In the genomic region with DNA sequence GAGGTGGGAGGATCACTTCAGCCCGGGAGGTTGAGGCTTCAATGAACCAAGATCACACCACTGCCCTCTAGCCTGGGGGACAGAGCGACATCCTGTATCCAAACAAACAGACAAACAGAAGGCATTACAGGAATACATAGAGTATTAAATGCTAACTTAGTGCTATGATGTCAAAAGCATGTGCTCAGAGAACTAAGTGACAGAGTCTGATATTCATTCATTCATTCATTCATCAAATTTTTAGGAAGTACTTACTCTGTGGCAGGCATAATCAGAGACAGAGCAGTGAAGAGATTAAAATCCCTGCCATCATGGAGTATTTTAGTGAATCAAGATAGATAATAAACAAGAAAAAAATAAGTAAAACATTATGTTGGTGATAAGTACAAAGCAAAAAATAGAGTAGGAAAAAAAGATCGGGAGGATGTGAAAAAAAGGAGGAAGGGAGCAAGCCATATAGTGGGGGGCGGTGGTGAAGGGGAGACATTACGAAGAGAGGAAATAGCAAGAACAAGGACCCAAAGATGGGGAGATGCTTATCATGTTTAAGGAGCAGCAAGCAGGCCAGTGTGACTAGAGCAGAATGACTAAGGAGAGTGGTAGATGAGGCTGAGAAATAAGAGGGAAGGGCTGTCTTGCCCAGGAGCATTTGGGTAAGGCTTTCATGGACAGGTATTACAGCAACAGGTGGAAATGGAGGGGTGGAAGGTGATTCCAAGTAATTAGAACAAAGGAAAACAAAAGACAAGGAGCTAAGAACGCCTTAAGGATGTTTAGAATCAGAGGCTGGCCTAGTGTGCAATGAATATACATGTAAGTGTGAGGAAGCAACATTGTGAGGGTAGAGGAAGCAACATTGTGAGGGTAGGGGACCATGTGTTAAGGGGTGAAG, we compare ENCODE assay signal across 10 cellular contexts. TPM values are rescaled to one million over a fixed set of nuclear protein-coding genes. Genes with fewer than 3 reads are reported as not detected.
DNase-seq lines count a peak whose midpoint lies in the region; ATAC-seq, FAIRE-seq and TF ChIP-seq lines count a peak whose summit lies in the region.
"Had no signal": no experiment of that assay in that cellular context is flagged by ENCODE, and none has a peak within 500 bp of the region (broad histone marks: within the 10 kb centered on the region; RNA-seq: fewer than 3 reads in every experiment).

No MANE protein-coding gene starts in this region.

- 0 out of 2 replicates have a peak, but pooled peaks cover 7% of the 10 kb centered on the region for H4K20me1 ChIP-seq in K562 (replicated peaks; ENCODE audit: control insufficient read depth, insufficient read depth, low read length)

- intact Hi-C loops in A673 (cut with micrococcal nuclease; ENCODE audit: unreplicated experiment): loop anchor here (5.0 kb wide), 4 partner anchors 187 to 662 kb away; no protein-coding TSS in a partner anchor
- intact Hi-C loops in K562 (cut with micrococcal nuclease): loop anchor here (5.0 to 10.0 kb wide), 3 partner anchors 132 to 665 kb away; partner anchors contain the start of genes CDKL1 and VCPKMT

- DNase-seq in A673 (ENCODE audit: low spot score): no peak
- peak in 2 of 4 experiments; percentile 16 to 51 for DNase-seq in K562 (ENCODE audit: extremely low read depth in 1 of 4, low spot score in 3 of 4)
- DNase-seq in memory B cell (ENCODE audit: low spot score in 2 of 2): no peak
- DNase-seq in NCI-H1105 (lab: John Stamatoyannopoulos, UW): no peak
- no peak for DNase-seq in effector memory CD4-positive, alpha-beta T cell
- no peak for DNase-seq in RPMI8226
- no peak for DNase-seq in pons (ENCODE audit: low spot score)
- DNase-seq: anterior cingulate cortex, DMS79 treated with DMSO at 0.1 percent for 48 hours had no signal

- 30% methylated on average over 6 of the region's 6 CpGs for WGBS in K562 (ENCODE audit: insufficient coverage, low coverage, missing lambda C conversion rate)

- no peak for TF ChIP-seq EP300 in K562 (IDR thresholded peaks at IDR 0.05; ENCODE audit: low read length)

- peaks cover 42% of the 10 kb centered on the region for H3K4me1 Mint-ChIP-seq in memory B cell

- no peak for TF ChIP-seq CTCF in A673 (conservative IDR thresholded peaks at IDR 0.05; ENCODE audit: low read depth, low read length)
- TF ChIP-seq CTCF in K562 (IDR thresholded peaks at IDR 0.05 in 2 of 3, conservative IDR thresholded peaks at IDR 0.05 in 1 of 3; ENCODE audit: insufficient read depth in 2 of 3, low read depth in 1 of 3, low read length in 3 of 3): no peak

- H3K4me2 ChIP-seq in K562 (ENCODE audit: insufficient read depth, low read length): peak overlapping the region; percentile 74

- H3K9me3 ChIP-seq in A673 (ENCODE audit: low read depth, low read length, poor library complexity, severe bottlenecking) (no peaks in the 10 kb centered on the region), HUES48 (ENCODE audit: control insufficient read depth, insufficient read depth, low read length) (no peaks in the 10 kb centered on the region), K562 (replicated peaks; ENCODE audit: control insufficient read depth, insufficient read depth, low read depth, low read length) (no peaks in the 10 kb centered on the region)
- no peaks in the 10 kb centered on the region for H3K9me3 ChIP-seq in effector memory CD4-positive, alpha-beta T cell (ENCODE audit: control insufficient read depth, low read length)

- H3K79me2 ChIP-seq in K562 (ENCODE audit: control insufficient read depth, insufficient read depth, low read length): peaks cover 75% of the 10 kb centered on the region

- ATAC-seq in K562 (peak; percentile 16; the same call in 1 of the 3 replicates), memory B cell (ENCODE audit: low read depth) (no peak)

- H2AFZ ChIP-seq in K562 (ENCODE audit: low read depth, low read length): no peak overlapping the region

- H3K27ac Mint-ChIP-seq in memory B cell: no peak overlapping the region

- in situ Hi-C loops in K562 (cut with MboI): loop anchor here (10.0 to 25.0 kb wide), 2 partner anchors 205 to 667 kb away; partner anchors contain the start of gene NEMF

- H3K9ac ChIP-seq in HUES48 (ENCODE audit: low read depth, low read length) (no peak overlapping the region), K562 (ENCODE audit: insufficient read depth in 1 of 2, low read depth in 2 of 2, low read length in 2 of 2) (peak overlapping the region in 1 of 2 experiments; percentile 73; a peak in 1 of 4 replicates)

- no peak for FAIRE-seq in K562 (lab: Jason Lieb, UNC)

- no peaks in the 10 kb centered on the region for H3K27me3 ChIP-seq in A673 (replicated peaks; ENCODE audit: insufficient read depth, low read depth, low read length, poor library complexity)
- no peaks in the 10 kb centered on the region for H3K27me3 ChIP-seq in HUES48 (ENCODE audit: control insufficient read depth, insufficient read depth, low read length)
- no peaks in the 10 kb centered on the region for H3K27me3 ChIP-seq in K562 (ENCODE audit: control insufficient read depth in 2 of 2, insufficient read depth in 2 of 2, low read length in 2 of 2)
- H3K27me3 ChIP-seq in effector memory CD4-positive, alpha-beta T cell (replicated peaks; ENCODE audit: control insufficient read depth, insufficient read depth, low read length, poor library complexity, severe bottlenecking): no peaks in the 10 kb centered on the region

- H3K4me3 Mint-ChIP-seq in memory B cell: peak overlapping the region; percentile 6

- peaks cover 4% of the 10 kb centered on the region for H3K36me3 Mint-ChIP-seq in memory B cell

- POLR2A ChIA-PET in A673 (lab: Charles Lee; ENCODE audit: low non-redundant PET) (no interaction called here), K562 (lab: Yijun Ruan, JAX) (interaction anchor here (0.6 to 0.9 kb wide), 2 partner anchors 15 to 992 kb away, joined by 3 read pairs; no protein-coding TSS in a partner anchor)

- no peaks in the 10 kb centered on the region for H3K9me1 ChIP-seq in K562 (ENCODE audit: control insufficient read depth, insufficient read depth, low read length)

- no peak overlapping the region for H3K27ac ChIP-seq in A673 (ENCODE audit: low read depth, low read length, poor library complexity, severe bottlenecking)
- no peak overlapping the region for H3K27ac ChIP-seq in HUES48 (ENCODE audit: low read depth, low read length)
- H3K27ac ChIP-seq in K562 (ENCODE audit: extremely low read depth, low read depth, low read length): peak overlapping the region; percentile 51; the same call in 1 of the 3 replicates
- no peak overlapping the region for H3K27ac ChIP-seq in effector memory CD4-positive, alpha-beta T cell (ENCODE audit: insufficient read depth, low read length, poor library complexity, severe bottlenecking)

- H3K36me3 ChIP-seq in A673 (ENCODE audit: insufficient read depth, low read length, poor library complexity, severe bottlenecking) (no peaks in the 10 kb centered on the region), HUES48 (ENCODE audit: control insufficient read depth, insufficient read depth, low read length) (peaks cover 4% of the 10 kb centered on the region; the same call in 1 of the 2 replicates), K562 (ENCODE audit: control insufficient read depth, insufficient read depth, low read length) (peaks cover 16% of the 10 kb centered on the region; the same call in 2 of the 3 replicates)
- no peaks in the 10 kb centered on the region for H3K36me3 ChIP-seq in effector memory CD4-positive, alpha-beta T cell (ENCODE audit: control insufficient read depth, insufficient read depth, low read length)

- H3K4me1 ChIP-seq in A673 (ENCODE audit: insufficient read depth, low read length, poor library complexity, severe bottlenecking) (peaks cover 18% of the 10 kb centered on the region), HUES48 (ENCODE audit: control insufficient read depth, insufficient read depth, low read length) (peaks cover 38% of the 10 kb centered on the region), K562 (replicated peaks in 1 of 2; ENCODE audit: control insufficient read depth in 2 of 2, insufficient read depth in 2 of 2, low read length in 2 of 2) (peaks cover 12 to 16% of the 10 kb centered on the region in 2 experiments; a peak in 4 of 5 replicates)
- H3K4me1 ChIP-seq in effector memory CD4-positive, alpha-beta T cell (ENCODE audit: control insufficient read depth, insufficient read depth, low read length, poor library complexity, severe bottlenecking): peaks cover 7% of the 10 kb centered on the region

- no peaks in the 10 kb centered on the region for H3K9me3 Mint-ChIP-seq in memory B cell

- H3K4me3 ChIP-seq in A673 (ENCODE audit: low read depth, low read length, poor library complexity, severe bottlenecking): peak overlapping the region; percentile 91
- peak overlapping the region; percentile 93 for H3K4me3 ChIP-seq in HUES48 (ENCODE audit: low read depth, low read length)
- no peak overlapping the region for H3K4me3 ChIP-seq in K562
- H3K4me3 ChIP-seq in effector memory CD4-positive, alpha-beta T cell (ENCODE audit: insufficient read depth, low read depth, low read length, poor library complexity, severe bottlenecking): no peak overlapping the region

- no TSS peak for BruUV-seq in A673 (replicated peaks; lab: Mats Ljungman, UMichigan)
- no TSS peak for BruUV-seq in K562 (replicated peaks; lab: Mats Ljungman, UMichigan)

- CTCF ChIA-PET in A673 (lab: Charles Lee) (interaction anchor here (1.4 kb wide), 1 partner anchor 187 kb away, joined by 3 read pairs; no protein-coding TSS in a partner anchor), K562 (lab: Yijun Ruan, JAX; ENCODE audit: low intra/inter-chr PET ratio) (no interaction called here)

- H3K27me3 Mint-ChIP-seq in memory B cell: no peaks in the 10 kb centered on the region

- TF ChIP-seq POLR2A in K562 (conservative IDR thresholded peaks at IDR 0.05): no peak

- no peak for TF ChIP-seq RAD21 in K562 (CRISPR knock-in tag; conservative IDR thresholded peaks at IDR 0.05 in 1 of 2, IDR thresholded peaks at IDR 0.05 in 1 of 2)

RNA-seq across cellular contexts. Expression of gene MAP4K5, which starts 2.8 kb away (rescaled TPM):
- total RNA-seq in A673 (2021): 57.9 and 58.9 TPM in 2 replicates
- 21.0 and 65.4 TPM in 2 replicates for total RNA-seq in K562 (2011; cell fraction: chromatin; rRNA removed; ENCODE audit: low replicate concordance)
- 8.8 and 10.7 TPM in 2 replicates for total RNA-seq in K562 (2011; cell fraction: nucleolus; rRNA removed)
- 26.3 and 31.1 TPM in 2 replicates for total RNA-seq in K562 (2011; cell fraction: nucleoplasm; rRNA removed)
- 29.4 and 39.5 TPM in 2 replicates for total RNA-seq in K562 (2014; rRNA removed)
- total RNA-seq in K562 (2014; rRNA removed; fragmentation: Illumina TruSeq; extraction: Trizol): 18.0 and 18.4 TPM in 2 replicates
- 17.2 and 18.1 TPM in 2 replicates for total RNA-seq in K562 (2015; rRNA removed; fragmentation: Illumina TruSeq; extraction: Trizol)
- total RNA-seq in K562 (2021): 23.9 and 24.7 TPM in 2 replicates
- polyA plus RNA-seq in K562 (2011; rRNA removed): 12.2 and 14.4 TPM in 2 replicates
- polyA plus RNA-seq in K562 (2011; cell fraction: cytosol; rRNA removed): 4.4 and 5.2 TPM in 2 replicates
- 17.6 and 24.7 TPM in 2 replicates for polyA plus RNA-seq in K562 (2011; cell fraction: nucleus; rRNA removed)
- polyA plus RNA-seq in K562 (2012): 8.9 and 15.0 TPM in 2 replicates
- 15.2 and 18.0 TPM in 2 replicates for polyA plus RNA-seq in K562 (2014; fragmentation: Illumina TruSeq; extraction: Trizol)
- 1 to 10 TPM; 5.9 TPM for polyA plus RNA-seq in K562 (2014; fragmentation: Nextera tagmentation; extraction: Ambion mirVana)
- 25.8 and 28.0 TPM in 2 replicates for polyA plus RNA-seq in K562 (2014; rRNA removed)
- 13.3 and 14.9 TPM in 2 replicates for polyA minus RNA-seq in K562 (2011; rRNA and poly(A)+ RNA removed)
- polyA minus RNA-seq in K562 (2011; cell fraction: cytosol; rRNA and poly(A)+ RNA removed): 6.4 and 8.5 TPM in 2 replicates
- 28.8 and 38.8 TPM in 2 replicates for polyA minus RNA-seq in K562 (2011; cell fraction: nucleus; rRNA and poly(A)+ RNA removed)

RNA-seq across cellular contexts. Expression of gene ATL1, which starts 30.4 kb away (rescaled TPM):
- 9.8 and 11.4 TPM in 2 replicates for total RNA-seq in A673 (2021)
- not detected in 2 replicates for total RNA-seq in K562 (2011; cell fraction: chromatin; rRNA removed; ENCODE audit: low replicate concordance)
- total RNA-seq in K562 (2011; cell fraction: nucleolus; rRNA removed): not detected in 2 replicates
- total RNA-seq in K562 (2011; cell fraction: nucleoplasm; rRNA removed): not detected in 2 replicates
- total RNA-seq in K562 (2014; rRNA removed): not detected in 2 replicates
- total RNA-seq in K562 (2014; rRNA removed; fragmentation: Illumina TruSeq; extraction: Trizol): 0.07 TPM in 1 of 2 replicates, not detected in the other
- total RNA-seq in K562 (2015; rRNA removed; fragmentation: Illumina TruSeq; extraction: Trizol): not detected in 2 replicates
- total RNA-seq in K562 (2021): 0.16 TPM in 1 of 2 replicates, not detected in the other
- 0.15 TPM in 1 of 2 replicates, not detected in the other for polyA plus RNA-seq in K562 (2011; rRNA removed)
- polyA plus RNA-seq in K562 (2011; cell fraction: cytosol; rRNA removed): not detected in 2 replicates
- not detected in 2 replicates for polyA plus RNA-seq in K562 (2011; cell fraction: nucleus; rRNA removed)
- 0.33 and 0.35 TPM in 2 replicates for polyA plus RNA-seq in K562 (2012)
- 0.04 TPM in 1 of 2 replicates, not detected in the other for polyA plus RNA-seq in K562 (2014; fragmentation: Illumina TruSeq; extraction: Trizol)
- under 1 TPM; 0.07 to 0.15 TPM for polyA plus RNA-seq in K562 (2014; fragmentation: Nextera tagmentation; extraction: Ambion mirVana)
- not detected in 2 replicates for polyA plus RNA-seq in K562 (2014; rRNA removed)
- 0.45 TPM in 1 of 2 replicates, not detected in the other for polyA minus RNA-seq in K562 (2011; rRNA and poly(A)+ RNA removed)
- not detected in 2 replicates for polyA minus RNA-seq in K562 (2011; cell fraction: cytosol; rRNA and poly(A)+ RNA removed)
- polyA minus RNA-seq in K562 (2011; cell fraction: nucleus; rRNA and poly(A)+ RNA removed): not detected in 2 replicates

Comparison
In these comparisons a context has a peak if more than half of its experiments do, and no peak if none do; other contexts are left out.
1. H3K4me3 ChIP-seq: peak in A673 (single experiment) and HUES48 (single experiment); none in K562 (single experiment) and effector memory CD4-positive, alpha-beta T cell (single experiment).